Comparison of ENCODE assay signal across 1 cellular context in the genomic region with DNA sequence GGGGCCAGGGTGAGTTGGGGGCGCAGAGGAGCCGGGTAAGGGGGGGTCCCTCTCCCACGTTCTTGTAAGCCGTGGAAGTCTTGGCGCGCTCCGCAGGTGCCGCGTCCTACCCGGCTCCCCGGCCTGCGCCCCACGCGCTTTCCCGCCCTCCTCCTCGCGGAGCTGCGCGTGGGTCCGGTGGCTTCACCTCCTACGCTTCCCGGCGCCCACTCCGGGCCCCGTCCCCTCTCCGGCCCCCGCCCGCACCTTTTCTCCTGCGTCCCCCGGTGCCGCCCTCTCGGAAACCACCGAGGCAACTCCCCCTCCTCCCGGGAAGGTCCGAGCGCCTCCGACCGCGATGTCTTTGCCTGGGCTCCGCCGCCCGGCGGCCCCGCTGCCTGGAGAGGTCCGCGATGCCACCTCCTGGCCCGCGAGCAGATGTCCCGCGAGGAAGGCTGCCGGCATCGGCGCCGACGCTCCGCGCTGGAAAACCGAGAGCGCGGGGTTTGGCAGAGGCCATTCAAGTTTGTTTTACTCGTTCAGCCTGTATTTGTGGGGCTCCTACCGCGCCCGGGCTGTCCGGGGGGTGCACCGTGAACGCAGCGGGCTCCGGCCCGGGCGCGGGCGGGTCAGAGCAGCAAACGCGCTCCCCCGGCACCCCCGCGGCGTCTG.
TF ChIP-seq lines count a peak whose summit lies in the region.

No MANE protein-coding gene starts in this region.

TF ChIP-seq in HepG2, 621 proteins besides CTCF, POLR2A, EP300 and RAD21 (continued from another document):
- TF ChIP-seq, protein P1, sequence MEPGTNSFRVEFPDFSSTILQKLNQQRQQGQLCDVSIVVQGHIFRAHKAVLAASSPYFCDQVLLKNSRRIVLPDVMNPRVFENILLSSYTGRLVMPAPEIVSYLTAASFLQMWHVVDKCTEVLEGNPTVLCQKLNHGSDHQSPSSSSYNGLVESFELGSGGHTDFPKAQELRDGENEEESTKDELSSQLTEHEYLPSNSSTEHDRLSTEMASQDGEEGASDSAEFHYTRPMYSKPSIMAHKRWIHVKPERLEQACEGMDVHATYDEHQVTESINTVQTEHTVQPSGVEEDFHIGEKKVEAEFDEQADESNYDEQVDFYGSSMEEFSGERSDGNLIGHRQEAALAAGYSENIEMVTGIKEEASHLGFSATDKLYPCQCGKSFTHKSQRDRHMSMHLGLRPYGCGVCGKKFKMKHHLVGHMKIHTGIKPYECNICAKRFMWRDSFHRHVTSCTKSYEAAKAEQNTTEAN (CRISPR knock-in tag; conservative IDR thresholded peaks at IDR 0.05): no peak
- TF ChIP-seq RARA (CRISPR knock-in tag; IDR thresholded peaks at IDR 0.05): no peak
